ENCODE assay signal across 13 cellular contexts in the genomic region with DNA sequence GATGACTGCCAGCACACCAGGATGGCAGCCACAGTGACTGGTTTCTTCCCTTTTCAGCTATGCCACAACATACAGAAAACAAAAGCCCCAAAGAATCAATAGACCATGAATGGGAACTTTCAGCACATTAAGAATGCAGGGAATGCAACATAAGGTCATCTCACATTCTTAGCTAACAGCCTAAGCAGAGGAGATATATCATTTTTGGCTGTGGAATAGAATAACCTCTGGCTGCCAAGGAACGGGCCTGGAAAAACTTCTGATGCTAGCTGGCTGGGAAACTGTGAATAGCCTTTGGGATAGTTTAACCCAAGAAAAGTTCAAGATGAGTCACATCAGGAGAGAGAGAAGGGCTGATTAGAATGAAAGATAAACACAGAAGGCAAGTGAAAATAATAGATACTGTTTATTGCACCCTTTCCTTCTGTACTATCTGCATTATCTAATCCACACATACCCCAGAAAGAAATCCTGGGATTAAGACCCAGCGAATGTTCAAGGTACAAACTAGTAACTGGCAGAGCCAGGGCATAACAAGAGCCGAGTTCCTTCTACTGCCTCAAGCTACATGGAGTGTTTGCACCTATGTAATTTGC.
DNase-seq lines count a peak whose midpoint lies in the region; ATAC-seq, FAIRE-seq and TF ChIP-seq lines count a peak whose summit lies in the region.
"Had no signal": no experiment of that assay in that cellular context is flagged by ENCODE, and none has a peak within 500 bp of the region (broad histone marks: within the 10 kb centered on the region; RNA-seq: fewer than 3 reads in every experiment).

No MANE protein-coding gene starts in this region.

- TF ChIP-seq CTCF in HepG2 (CRISPR knock-in tag; IDR thresholded peaks at IDR 0.05) (no peak), right lobe of liver (IDR thresholded peaks at IDR 0.05) (no peak), brain microvascular endothelial cell (IDR thresholded peaks at IDR 0.05; ENCODE audit: low read depth, low read length, missing control alignments) (no peak), kidney epithelial cell (IDR thresholded peaks at IDR 0.05; ENCODE audit: insufficient read depth, low read length, poor library complexity, severe bottlenecking) (no peak), upper lobe of right lung (IDR thresholded peaks at IDR 0.05) (no peak)

- TF ChIP-seq POLR2A in HepG2 (IDR thresholded peaks at IDR 0.05; ENCODE audit: insufficient read depth in 1 of 2, low read depth in 2 of 2, low read length in 2 of 2), result no peak
- TF ChIP-seq POLR2A in right lobe of liver (IDR thresholded peaks at IDR 0.05), result no peak

- H3K9ac ChIP-seq in HepG2 (ENCODE audit: insufficient read depth, low read depth, low read length), result no peak overlapping the region
- H3K9ac ChIP-seq: BLaER1 treated with 17β-estradiol and CSF1 and Interleukin-3, amounts not matched to agents 10 nM and 100 nM had no signal

- H2AFZ ChIP-seq in HepG2 (ENCODE audit: low read length), result no peak overlapping the region

- H3K27me3 ChIP-seq in HepG2 (ENCODE audit: control insufficient read depth in 1 of 2, insufficient read depth in 2 of 2, low read length in 2 of 2) (no peaks in the 10 kb centered on the region), right lobe of liver (no peaks in the 10 kb centered on the region), brain microvascular endothelial cell (replicated peaks) (no peaks in the 10 kb centered on the region), kidney epithelial cell (ENCODE audit: control insufficient read depth, insufficient read depth, low read length) (no peaks in the 10 kb centered on the region), upper lobe of right lung (no peaks in the 10 kb centered on the region)
- H3K27me3 ChIP-seq: BLaER1 treated with 17β-estradiol and CSF1 and Interleukin-3, amounts not matched to agents 10 nM and 100 nM had no signal

- DNase-seq in HepG2 (ENCODE audit: low spot score), result peak; percentile 75
- no peak for DNase-seq in right lobe of liver
- DNase-seq in brain microvascular endothelial cell, result peak; percentile 95
- DNase-seq in kidney epithelial cell (ENCODE audit: low read depth), result peak; percentile 94
- DNase-seq in upper lobe of right lung, result no peak
- DNase-seq in stimulated activated CD8-positive, alpha-beta memory T cell treated with anti-CD3 and anti-CD28 coated beads, Interleukin-4, amount 100 ng/mL, for 48 hours, result no peak
- no peak for DNase-seq in NCI-H187 treated with DMSO at 0.1 percent for 48 hours (lab: John Stamatoyannopoulos, UW)
- DNase-seq: activated B cell treated with CpG ODN at 0.5 μM for 24 hours, MV-4-11 had no signal

- in situ Hi-C loops in HepG2 (cut with HindIII; ENCODE audit: extremely low pct_ligation_motif_present, low pct_unique_long_range_greater_than_20kb), result no loop called here
- in situ Hi-C loops in brain microvascular endothelial cell (cut with HindIII; ENCODE audit: low pct_ligation_motif_present, low sequenced_read_pairs), result no loop called here

- TF ChIP-seq EP300 in HepG2 (IDR thresholded peaks at IDR 0.05; ENCODE audit: low read depth in 2 of 2, low read length in 2 of 2) (no peak), HepG2 (CRISPR knock-in tag; IDR thresholded peaks at IDR 0.05; ENCODE audit: borderline replicate concordance) (no peak)

- H3K4me3 ChIP-seq in HepG2 (replicated peaks in 1 of 3; ENCODE audit: insufficient read depth in 1 of 3, low read depth in 2 of 3, low read length in 3 of 3), result no peak overlapping the region
- H3K4me3 ChIP-seq in right lobe of liver, result no peak overlapping the region
- no peak overlapping the region for H3K4me3 ChIP-seq in brain microvascular endothelial cell (ENCODE audit: low read depth, low read length)
- no peak overlapping the region for H3K4me3 ChIP-seq in kidney epithelial cell (ENCODE audit: low read depth, low read length)
- no peak overlapping the region for H3K4me3 ChIP-seq in upper lobe of right lung
- H3K4me3 ChIP-seq: BLaER1 treated with 17β-estradiol and CSF1 and Interleukin-3, amounts not matched to agents 10 nM and 100 nM; prostate gland had no signal

- H3K4me1 ChIP-seq in HepG2 (ENCODE audit: insufficient read depth, low read length) (peaks cover 25% of the 10 kb centered on the region), right lobe of liver (no peaks in the 10 kb centered on the region), upper lobe of right lung (no peaks in the 10 kb centered on the region)
- H3K4me1 ChIP-seq: BLaER1 treated with 17β-estradiol and CSF1 and Interleukin-3, amounts not matched to agents 10 nM and 100 nM; prostate gland had no signal

- ATAC-seq in HepG2 (peak; percentile 86), right lobe of liver (no peak), HG03565 (IDR thresholded peaks at IDR 0.05; ENCODE audit: unreplicated experiment) (no peak), upper lobe of right lung (no peak)

- H3K27ac ChIP-seq in HepG2 (ENCODE audit: extremely low read length, insufficient read depth, low read length), result no peak overlapping the region
- no peak overlapping the region for H3K27ac ChIP-seq in right lobe of liver
- H3K27ac ChIP-seq in brain microvascular endothelial cell, result peak overlapping the region; percentile 82
- H3K27ac ChIP-seq in upper lobe of right lung, result no peak overlapping the region
- H3K27ac ChIP-seq: BLaER1 treated with 17β-estradiol and CSF1 and Interleukin-3, amounts not matched to agents 10 nM and 100 nM; prostate gland had no signal

- H3K9me3 ChIP-seq in HepG2 (ENCODE audit: low read length) (no peaks in the 10 kb centered on the region), right lobe of liver (no peaks in the 10 kb centered on the region), upper lobe of right lung (no peaks in the 10 kb centered on the region)
- H3K9me3 ChIP-seq: BLaER1 treated with 17β-estradiol and CSF1 and Interleukin-3, amounts not matched to agents 10 nM and 100 nM; prostate gland had no signal

- H3K36me3 ChIP-seq in HepG2 (replicated peaks in 1 of 2; ENCODE audit: control insufficient read depth in 1 of 2, insufficient read depth in 2 of 2, low read length in 2 of 2), result no peaks in the 10 kb centered on the region
- no peaks in the 10 kb centered on the region for H3K36me3 ChIP-seq in right lobe of liver
- H3K36me3 ChIP-seq in brain microvascular endothelial cell (replicated peaks), result no peaks in the 10 kb centered on the region
- H3K36me3 ChIP-seq in kidney epithelial cell (ENCODE audit: control insufficient read depth, insufficient read depth, low read length), result no peaks in the 10 kb centered on the region
- no peaks in the 10 kb centered on the region for H3K36me3 ChIP-seq in upper lobe of right lung
- H3K36me3 ChIP-seq: BLaER1 treated with 17β-estradiol and CSF1 and Interleukin-3, amounts not matched to agents 10 nM and 100 nM; prostate gland had no signal

- POLR2A ChIA-PET in HepG2 (lab: Yijun Ruan, JAX), result interaction anchor here (0.6 kb wide), 1 partner anchor 15 kb away, joined by 3 read pairs; no protein-coding TSS in a partner anchor

- no peaks in the 10 kb centered on the region for H4K20me1 ChIP-seq in HepG2 (ENCODE audit: insufficient read depth, low read length)
- H4K20me1 ChIP-seq: BLaER1 treated with 17β-estradiol and CSF1 and Interleukin-3, amounts not matched to agents 10 nM and 100 nM had no signal

- CTCF ChIA-PET in HepG2 (lab: Yijun Ruan, JAX; ENCODE audit: low intra/inter-chr PET ratio, low total read pairs), result no interaction called here

- WGBS in HepG2 (ENCODE audit: low lambda C conversion rate), result 40% methylated on average over 3 of the region's 3 CpGs
- 35% methylated on average over 3 of the region's 3 CpGs for WGBS in right lobe of liver (ENCODE audit: insufficient coverage, low coverage, low lambda C conversion rate, missing lambda C conversion rate)

- BruUV-seq in HepG2 (replicated peaks; lab: Mats Ljungman, UMichigan), result no TSS peak

- no peaks in the 10 kb centered on the region for H3K79me2 ChIP-seq in HepG2 (ENCODE audit: insufficient read depth, low read length)

- no peak for FAIRE-seq in HepG2 (lab: Jason Lieb, UNC)
- FAIRE-seq: colon had no signal

- no peak for TF ChIP-seq RAD21 in HepG2 (CRISPR knock-in tag; IDR thresholded peaks at IDR 0.05)

- H3K4me2 ChIP-seq in HepG2 (ENCODE audit: low read depth, low read length), result no peak overlapping the region
- H3K4me2 ChIP-seq: BLaER1 treated with 17β-estradiol and CSF1 and Interleukin-3, amounts not matched to agents 10 nM and 100 nM had no signal

- intact Hi-C loops in HepG2 (cut with micrococcal nuclease; ENCODE audit: unreplicated experiment), result no loop called here
- intact Hi-C loops in right lobe of liver (cut with DNase I), result no loop called here
- intact Hi-C loops in upper lobe of right lung (cut with DNase I), result no loop called here

TF ChIP-seq in HepG2, 621 proteins besides CTCF, POLR2A, EP300 and RAD21 (continues in another document):
- TF ChIP-seq HOXA7 (CRISPR knock-in tag; IDR thresholded peaks at IDR 0.05), result no peak
- TF ChIP-seq HMG20A (CRISPR knock-in tag; IDR thresholded peaks at IDR 0.05; ENCODE audit: borderline replicate concordance), result peak; percentile 29; the same call in 1 of the 2 replicates
- TF ChIP-seq HNRNPH1 (optimal IDR thresholded peaks at IDR 0.05; ENCODE audit: low read depth, low read length), result no peak
- no peak for TF ChIP-seq NCOA5 (CRISPR knock-in tag; IDR thresholded peaks at IDR 0.05)
- TF ChIP-seq ZNF251 (CRISPR knock-in tag; IDR thresholded peaks at IDR 0.05), result no peak
- TF ChIP-seq ZSCAN29 (CRISPR knock-in tag; conservative IDR thresholded peaks at IDR 0.05), result no peak
- no peak for TF ChIP-seq PHF20 (CRISPR knock-in tag; IDR thresholded peaks at IDR 0.05)
- no peak for TF ChIP-seq KAT8 (CRISPR knock-in tag; IDR thresholded peaks at IDR 0.05)
- no peak for TF ChIP-seq ZNF672 (CRISPR knock-in tag; IDR thresholded peaks at IDR 0.05)

Comparison
In these comparisons a context has a peak if more than half of its experiments do, and no peak if none do; other contexts are left out.
1. DNase-seq: peak in HepG2 (single experiment), brain microvascular endothelial cell (single experiment) and kidney epithelial cell (single experiment); none in right lobe of liver (0 of 3), upper lobe of right lung (single experiment), stimulated activated CD8-positive, alpha-beta memory T cell treated with anti-CD3 and anti-CD28 coated beads, Interleukin-4, amount 100 ng/mL, for 48 hours (single experiment) and NCI-H187 treated with DMSO at 0.1 percent for 48 hours (single experiment).